ENCODE assay signal across 9 cellular contexts in genomic region chr16:53209489-53209888, GRCh38.
DNase-seq lines count a peak whose midpoint lies in the region; ATAC-seq and TF ChIP-seq lines count a peak whose summit lies in the region.
"Had no signal": no experiment of that assay in that cellular context is flagged by ENCODE, and none has a peak within 500 bp of the region (broad histone marks: within the 10 kb centered on the region; RNA-seq: fewer than 3 reads in every experiment).

No MANE protein-coding gene starts in this region.

- H3K9me3 ChIP-seq in lower lobe of right lung, result no peaks in the 10 kb centered on the region
- no peaks in the 10 kb centered on the region for H3K9me3 ChIP-seq in tibial nerve

- H3K9me3 Mint-ChIP-seq in activated naive CD4-positive, alpha-beta T cell treated with anti-CD3 and anti-CD28 coated beads, Interleukin-2, amount 10 ng/mL, durations not matched to agents 7 days and 5 days, result no peaks in the 10 kb centered on the region
- no peaks in the 10 kb centered on the region for H3K9me3 Mint-ChIP-seq in activated naive CD8-positive, alpha-beta T cell treated with anti-CD3 and anti-CD28 coated beads, Interleukin-2, amount 10 ng/mL, durations not matched to agents 7 days and 5 days

- H3K27ac ChIP-seq in lower lobe of right lung (peak overlapping the region; percentile 87), tibial nerve (peak overlapping the region; percentile 50 to 93 (median 72))
- H3K27ac ChIP-seq: KMS-11 had no signal

- H3K4me3 Mint-ChIP-seq in activated naive CD4-positive, alpha-beta T cell treated with anti-CD3 and anti-CD28 coated beads, Interleukin-2, amount 10 ng/mL, durations not matched to agents 7 days and 5 days, result peak overlapping the region; percentile 1
- H3K4me3 Mint-ChIP-seq in activated naive CD8-positive, alpha-beta T cell treated with anti-CD3 and anti-CD28 coated beads, Interleukin-2, amount 10 ng/mL, durations not matched to agents 7 days and 5 days, result peak overlapping the region; percentile 44

- no peak overlapping the region for H3K27ac Mint-ChIP-seq in activated naive CD4-positive, alpha-beta T cell treated with anti-CD3 and anti-CD28 coated beads, Interleukin-2, amount 10 ng/mL, durations not matched to agents 7 days and 5 days
- H3K27ac Mint-ChIP-seq in activated naive CD8-positive, alpha-beta T cell treated with anti-CD3 and anti-CD28 coated beads, Interleukin-2, amount 10 ng/mL, durations not matched to agents 7 days and 5 days, result peak overlapping the region; percentile 59

- no peak for DNase-seq in activated naive CD4-positive, alpha-beta T cell treated with anti-CD3 and anti-CD28 coated beads, Interleukin-2, amount 10 ng/mL, durations not matched to agents 7 days and 5 days
- no peak for DNase-seq in activated naive CD4-positive, alpha-beta T cell (lab: John Stamatoyannopoulos, UW)
- DNase-seq in activated naive CD8-positive, alpha-beta T cell treated with anti-CD3 and anti-CD28 coated beads, Interleukin-2, amount 10 ng/mL, durations not matched to agents 7 days and 5 days, result no peak
- DNase-seq in lower lobe of right lung (no peak), tibial nerve (ENCODE audit: low spot score in 2 of 2) (no peak), NCI-H2227 (lab: John Stamatoyannopoulos, UW; ENCODE audit: unreplicated experiment) (no peak), T-helper 9 cell (no peak), EL (no peak)

- TF ChIP-seq CTCF in lower lobe of right lung (IDR thresholded peaks at IDR 0.05), result no peak
- no peak for TF ChIP-seq CTCF in tibial nerve (IDR thresholded peaks at IDR 0.05)

- no peak for TF ChIP-seq POLR2A in tibial nerve (IDR thresholded peaks at IDR 0.05)

- POLR2A ChIA-PET in activated naive CD8-positive, alpha-beta T cell treated with anti-CD3 and anti-CD28 coated beads, Interleukin-2, amount 10 ng/mL, durations not matched to agents 7 days and 5 days (lab: Charles Lee), result no interaction called here

- no peak for TF ChIP-seq EP300 in tibial nerve (IDR thresholded peaks at IDR 0.05)

- peaks cover 12% of the 10 kb centered on the region for H3K4me1 Mint-ChIP-seq in activated naive CD4-positive, alpha-beta T cell treated with anti-CD3 and anti-CD28 coated beads, Interleukin-2, amount 10 ng/mL, durations not matched to agents 7 days and 5 days
- H3K4me1 Mint-ChIP-seq in activated naive CD8-positive, alpha-beta T cell treated with anti-CD3 and anti-CD28 coated beads, Interleukin-2, amount 10 ng/mL, durations not matched to agents 7 days and 5 days, result peaks cover 11% of the 10 kb centered on the region

- intact Hi-C loops in lower lobe of right lung (cut with DNase I), result no loop called here

- H3K4me1 ChIP-seq in lower lobe of right lung (peaks cover 43% of the 10 kb centered on the region), tibial nerve (peaks cover 0 to 74% (median 20%) of the 10 kb centered on the region in 4 donors)

- H3K27me3 Mint-ChIP-seq in activated naive CD4-positive, alpha-beta T cell treated with anti-CD3 and anti-CD28 coated beads, Interleukin-2, amount 10 ng/mL, durations not matched to agents 7 days and 5 days, result no peaks in the 10 kb centered on the region
- no peaks in the 10 kb centered on the region for H3K27me3 Mint-ChIP-seq in activated naive CD8-positive, alpha-beta T cell treated with anti-CD3 and anti-CD28 coated beads, Interleukin-2, amount 10 ng/mL, durations not matched to agents 7 days and 5 days

- peak overlapping the region; percentile 52 for H3K4me3 ChIP-seq in lower lobe of right lung
- peak overlapping the region; percentile 13 to 49 (median 28) for H3K4me3 ChIP-seq in tibial nerve

- no peaks in the 10 kb centered on the region for H3K36me3 ChIP-seq in lower lobe of right lung
- no peaks in the 10 kb centered on the region for H3K36me3 ChIP-seq in tibial nerve

- CTCF ChIA-PET in activated naive CD4-positive, alpha-beta T cell treated with anti-CD3 and anti-CD28 coated beads, Interleukin-2, amount 10 ng/mL, durations not matched to agents 7 days and 5 days (lab: Charles Lee), result interaction anchor here (3.0 kb wide), 1 partner anchor 154 kb away, joined by 17 read pairs; the partner anchor contains the start of gene CHD9

- WGBS in tibial nerve, 2 donors, result 3 to 6% methylated on average over 5 of the region's 5 CpGs

- no peak for ATAC-seq in activated naive CD8-positive, alpha-beta T cell treated with anti-CD3 and anti-CD28 coated beads, Interleukin-2, amount 10 ng/mL, durations not matched to agents 7 days and 5 days (ENCODE audit: low read depth)
- no peak for ATAC-seq in lower lobe of right lung

- H3K27me3 ChIP-seq in lower lobe of right lung (ENCODE audit: low read depth), result no peaks in the 10 kb centered on the region
- H3K27me3 ChIP-seq in tibial nerve, result no peaks in the 10 kb centered on the region

- peaks cover 5% of the 10 kb centered on the region for H3K36me3 Mint-ChIP-seq in activated naive CD4-positive, alpha-beta T cell treated with anti-CD3 and anti-CD28 coated beads, Interleukin-2, amount 10 ng/mL, durations not matched to agents 7 days and 5 days
- H3K36me3 Mint-ChIP-seq in activated naive CD8-positive, alpha-beta T cell treated with anti-CD3 and anti-CD28 coated beads, Interleukin-2, amount 10 ng/mL, durations not matched to agents 7 days and 5 days, result peaks cover 3% of the 10 kb centered on the region
